In genomic region chrX:124239911-124240310, GRCh38 we compare ENCODE assay signal across 9 cellular contexts.
DNase-seq lines count a peak whose midpoint lies in the region; ATAC-seq and TF ChIP-seq lines count a peak whose summit lies in the region.
"Had no signal": no experiment of that assay in that cellular context is flagged by ENCODE, and none has a peak within 500 bp of the region (broad histone marks: within the 10 kb centered on the region; RNA-seq: fewer than 3 reads in every experiment).

No MANE protein-coding gene starts in this region.

- intact Hi-C loops in left colon (cut with DNase I, micrococcal nuclease), result no loop called here

- H3K27me3 Mint-ChIP-seq in endothelial cell (ENCODE audit: unreplicated experiment), result peaks cover 2% of the 10 kb centered on the region

- H3K9me3 Mint-ChIP-seq in endothelial cell (ENCODE audit: unreplicated experiment), result no peaks in the 10 kb centered on the region

- no peak overlapping the region for H3K27ac Mint-ChIP-seq in endothelial cell (ENCODE audit: unreplicated experiment)

- peak; percentile 16 for DNase-seq in effector CD4-positive, alpha-beta T cell
- DNase-seq in NCI-H2227 treated with DMSO at 0.1 percent for 48 hours (lab: John Stamatoyannopoulos, UW), result no peak
- no peak for DNase-seq in endothelial cell (ENCODE audit: low spot score)
- no peak for DNase-seq in HT-29 (ENCODE audit: low spot score)
- DNase-seq in left colon, result no peak
- DNase-seq: DMS79 treated with DMSO at 0.1 percent for 48 hours had no signal

- no peaks in the 10 kb centered on the region for H3K4me1 Mint-ChIP-seq in endothelial cell (ENCODE audit: unreplicated experiment)

- TF ChIP-seq CTCF in endothelial cell (IDR thresholded peaks at IDR 0.05; ENCODE audit: unreplicated experiment), result no peak

- H3K4me3 Mint-ChIP-seq in endothelial cell (ENCODE audit: unreplicated experiment), result no peak overlapping the region

- peak; percentile 93 for ATAC-seq in GM18508 (IDR thresholded peaks at IDR 0.05; ENCODE audit: insufficient read depth, unreplicated experiment)
- peak; percentile 89 for ATAC-seq in GM21529 (IDR thresholded peaks at IDR 0.05; ENCODE audit: unreplicated experiment)
- peak; percentile 88 for ATAC-seq in HG03469 (IDR thresholded peaks at IDR 0.05; ENCODE audit: unreplicated experiment)
- ATAC-seq in left colon, result no peak

- H3K36me3 Mint-ChIP-seq in endothelial cell (ENCODE audit: low read depth, unreplicated experiment), result no peaks in the 10 kb centered on the region
